In genomic region chr12:32470936-32471335, GRCh38 we compare ENCODE assay signal across 25 cellular contexts.
"Had no signal": no experiment of that assay in that cellular context is flagged by ENCODE, and none has a peak within 500 bp of the region (broad histone marks: within the 10 kb centered on the region; RNA-seq: fewer than 3 reads in every experiment).

No MANE protein-coding gene starts in this region.

- H3K4me1 Mint-ChIP-seq: activated CD4-positive, alpha-beta T cell treated with anti-CD3 and anti-CD28 coated beads for 36 hours; activated CD8-positive, alpha-beta memory T cell treated with anti-CD3 and anti-CD28 coated beads, Interleukin-2, amount 10 ng/mL, durations not matched to agents 7 days and 5 days had no signal

- H3K9me3 ChIP-seq: adrenal gland, body of pancreas, gastroesophageal sphincter, left lung, pancreas, psoas muscle, spleen, suprapubic skin, tibial nerve had no signal

- H3K27me3 ChIP-seq: adrenal gland, body of pancreas, cardiac muscle cell, gastroesophageal sphincter, left lung, pancreas, spleen, suprapubic skin, tibial nerve had no signal

- H3K4me1 ChIP-seq: adrenal gland, gastroesophageal sphincter, pancreas, suprapubic skin, tibial nerve had no signal

- H3K27ac ChIP-seq: adrenal gland, body of pancreas, cardiac muscle cell, coronary artery, gastroesophageal sphincter, left lung, pancreas, spleen, suprapubic skin, tibial nerve had no signal

- H3K4me3 ChIP-seq: adrenal gland, body of pancreas, cardiac muscle cell, coronary artery, gastroesophageal sphincter, left lung, pancreas, psoas muscle, spleen, suprapubic skin, tibial nerve had no signal

- DNase-seq: activated CD4-positive, alpha-beta T cell treated with anti-CD3 and anti-CD28 coated beads for 36 hours; activated CD4-positive, CD25-positive, alpha-beta regulatory T cell; activated CD8-positive, alpha-beta memory T cell treated with anti-CD3 and anti-CD28 coated beads, Interleukin-2, amount 10 ng/mL, durations not matched to agents 7 days and 5 days; activated CD8-positive, alpha-beta T cell treated with anti-CD3 and anti-CD28 coated beads, Interleukin-2, amount 10 ng/mL, durations not matched to agents 7 days and 5 days; activated effector memory CD4-positive, alpha-beta T cell treated with Interleukin-2 at 50 U/mL for 16 hours; activated naive CD4-positive, alpha-beta T cell treated with Interleukin-2 at 50 U/mL for 16 hours; adrenal gland; aorta; body of pancreas; effector memory CD8-positive, alpha-beta T cell; head of caudate nucleus; left lung; nucleus accumbens; pancreas; psoas muscle; spleen; stimulated activated naive CD4-positive, alpha-beta T cell; T-cell had no signal

- H3K36me3 ChIP-seq: adrenal gland, cardiac muscle cell, gastroesophageal sphincter, left lung, pancreas, spleen, suprapubic skin, tibial nerve had no signal

- ATAC-seq: activated CD4-positive, alpha-beta T cell treated with anti-CD3 and anti-CD28 coated beads for 36 hours; activated CD8-positive, alpha-beta memory T cell treated with anti-CD3 and anti-CD28 coated beads, Interleukin-2, amount 10 ng/mL, durations not matched to agents 7 days and 5 days; activated CD8-positive, alpha-beta T cell treated with anti-CD3 and anti-CD28 coated beads, Interleukin-2, amount 10 ng/mL, durations not matched to agents 7 days and 5 days; body of pancreas; effector memory CD8-positive, alpha-beta T cell; gastroesophageal sphincter; left lung; psoas muscle; T-cell had no signal

- H3K27me3 Mint-ChIP-seq: activated CD4-positive, alpha-beta T cell treated with anti-CD3 and anti-CD28 coated beads for 36 hours; effector memory CD8-positive, alpha-beta T cell; T-cell had no signal

- H3K4me3 Mint-ChIP-seq: activated CD4-positive, alpha-beta T cell treated with anti-CD3 and anti-CD28 coated beads for 36 hours; activated CD8-positive, alpha-beta memory T cell treated with anti-CD3 and anti-CD28 coated beads, Interleukin-2, amount 10 ng/mL, durations not matched to agents 7 days and 5 days; activated CD8-positive, alpha-beta T cell treated with anti-CD3 and anti-CD28 coated beads, Interleukin-2, amount 10 ng/mL, durations not matched to agents 7 days and 5 days; activated naive CD8-positive, alpha-beta T cell; effector memory CD8-positive, alpha-beta T cell; T-cell; T-helper 2 cell treated with Interferon-gamma antibody and Interleukin-4, amounts not matched to agents 5 μg/mL and 100 μg/mL, for 36 hours had no signal

- H3K27ac Mint-ChIP-seq: activated CD4-positive, alpha-beta T cell treated with anti-CD3 and anti-CD28 coated beads for 36 hours; activated CD8-positive, alpha-beta memory T cell treated with anti-CD3 and anti-CD28 coated beads, Interleukin-2, amount 10 ng/mL, durations not matched to agents 7 days and 5 days; activated CD8-positive, alpha-beta T cell treated with anti-CD3 and anti-CD28 coated beads, Interleukin-2, amount 10 ng/mL, durations not matched to agents 7 days and 5 days; activated naive CD8-positive, alpha-beta T cell; effector memory CD8-positive, alpha-beta T cell; T-cell; T-helper 2 cell treated with Interferon-gamma antibody and Interleukin-4, amounts not matched to agents 5 μg/mL and 100 μg/mL, for 36 hours had no signal

- H3K9me3 Mint-ChIP-seq: effector memory CD8-positive, alpha-beta T cell; T-cell; T-helper 2 cell treated with Interferon-gamma antibody and Interleukin-4, amounts not matched to agents 5 μg/mL and 100 μg/mL, for 36 hours had no signal

- H3K36me3 Mint-ChIP-seq: activated CD8-positive, alpha-beta memory T cell treated with anti-CD3 and anti-CD28 coated beads, Interleukin-2, amount 10 ng/mL, durations not matched to agents 7 days and 5 days; activated naive CD8-positive, alpha-beta T cell; T-cell had no signal
